In the genomic region with DNA sequence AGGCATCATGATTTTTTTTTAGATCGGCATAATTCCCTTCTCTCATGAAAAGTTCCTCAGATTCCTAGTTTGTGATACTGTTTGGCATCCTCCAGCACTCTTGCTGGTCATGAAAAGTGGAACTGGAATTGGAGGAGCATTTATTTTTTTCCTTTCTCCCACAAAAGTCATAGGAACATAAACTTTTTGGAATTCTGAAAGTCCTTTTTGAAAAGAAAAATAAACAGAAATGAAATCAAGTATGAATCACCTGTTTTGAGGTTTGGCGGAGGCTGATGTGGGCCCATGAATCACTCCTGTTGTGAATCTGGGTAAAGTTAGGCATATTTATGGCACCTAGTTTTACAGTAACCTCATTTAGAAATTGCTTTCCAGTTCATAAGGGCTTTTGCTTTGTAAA, we compare ENCODE assay signal across 13 cellular contexts. TPM values are rescaled to one million over a fixed set of nuclear protein-coding genes. Genes with fewer than 3 reads are reported as not detected.
DNase-seq lines count a peak whose midpoint lies in the region; TF ChIP-seq lines count a peak whose summit lies in the region.
"Had no signal": no experiment of that assay in that cellular context is flagged by ENCODE, and none has a peak within 500 bp of the region (broad histone marks: within the 10 kb centered on the region; RNA-seq: fewer than 3 reads in every experiment).

No MANE protein-coding gene starts in this region.

- H2AFZ ChIP-seq in smooth muscle cell (ENCODE audit: low read depth), result no peak overlapping the region
- H2AFZ ChIP-seq: hepatocyte had no signal

- no peaks in the 10 kb centered on the region for H3K27me3 Mint-ChIP-seq in activated naive CD4-positive, alpha-beta T cell treated with anti-CD3 and anti-CD28 coated beads for 36 hours (ENCODE audit: low read depth)

- TF ChIP-seq EP300 in sigmoid colon (IDR thresholded peaks at IDR 0.05), result no peak

- 37 to 69% methylated on average over 2 of the region's 2 CpGs for WGBS in sigmoid colon, 2 donors
- WGBS in smooth muscle cell (ENCODE audit: low lambda C conversion rate), result 79% methylated on average over 2 of the region's 2 CpGs

- intact Hi-C loops in sigmoid colon (cut with DNase I), result loop anchor here (5.0 kb wide), 1 partner anchor 39 kb away; no protein-coding TSS in a partner anchor
- intact Hi-C loops in activated naive CD4-positive, alpha-beta T cell treated with anti-CD3 and anti-CD28 coated beads for 36 hours (cut with micrococcal nuclease), result no loop called here

- no peak overlapping the region for H3K4me2 ChIP-seq in smooth muscle cell

- H3K9me3 ChIP-seq in SK-N-MC (ENCODE audit: low read depth, low read length), result no peaks in the 10 kb centered on the region
- no peaks in the 10 kb centered on the region for H3K9me3 ChIP-seq in sigmoid colon
- no peaks in the 10 kb centered on the region for H3K9me3 ChIP-seq in smooth muscle cell (replicated peaks; ENCODE audit: low read depth)

- H3K9ac ChIP-seq in SK-N-MC (ENCODE audit: insufficient read length) (no peak overlapping the region), smooth muscle cell (ENCODE audit: low read depth) (no peak overlapping the region)

- H3K36me3 Mint-ChIP-seq in activated naive CD4-positive, alpha-beta T cell treated with anti-CD3 and anti-CD28 coated beads for 36 hours (ENCODE audit: low read depth), result no peaks in the 10 kb centered on the region
- H3K36me3 Mint-ChIP-seq: activated naive CD4-positive, alpha-beta T cell treated with anti-CD3 and anti-CD28 coated beads, Interleukin-2, amount 50 U/mL, for 72 hours had no signal

- H3K4me1 ChIP-seq in sigmoid colon, result peaks cover 0 to 42% (median 25%) of the 10 kb centered on the region in 4 donors
- no peaks in the 10 kb centered on the region for H3K4me1 ChIP-seq in smooth muscle cell (ENCODE audit: low read depth)

- no peaks in the 10 kb centered on the region for H3K9me3 Mint-ChIP-seq in activated naive CD4-positive, alpha-beta T cell treated with anti-CD3 and anti-CD28 coated beads for 36 hours

- no peak overlapping the region for H3K27ac Mint-ChIP-seq in activated naive CD4-positive, alpha-beta T cell treated with anti-CD3 and anti-CD28 coated beads for 36 hours
- H3K27ac Mint-ChIP-seq: activated naive CD4-positive, alpha-beta T cell treated with anti-CD3 and anti-CD28 coated beads, Interleukin-2, amount 50 U/mL, for 72 hours had no signal

- no peak overlapping the region for H3K4me3 Mint-ChIP-seq in activated naive CD4-positive, alpha-beta T cell treated with anti-CD3 and anti-CD28 coated beads for 36 hours

- peak overlapping the region; percentile 86 for H3K27ac ChIP-seq in SK-N-MC
- H3K27ac ChIP-seq in sigmoid colon, result peak overlapping the region; percentile 73 to 86 (median 80)
- H3K27ac ChIP-seq in smooth muscle cell (ENCODE audit: low read depth), result no peak overlapping the region
- H3K27ac ChIP-seq: hepatocyte, HL-60 had no signal

- no peak for TF ChIP-seq POLR2A in sigmoid colon (IDR thresholded peaks at IDR 0.05)

- no peaks in the 10 kb centered on the region for H3F3A ChIP-seq in smooth muscle cell (ENCODE audit: low read depth)

- H3K79me2 ChIP-seq in smooth muscle cell (ENCODE audit: low read depth), result no peaks in the 10 kb centered on the region
- H3K79me2 ChIP-seq: hepatocyte had no signal

- DNase-seq in GM04504 (ENCODE audit: low read depth) (peak; percentile 34), SK-N-MC (ENCODE audit: low read depth, low spot score) (no peak), fibroblast of villous mesenchyme (ENCODE audit: low read depth) (peak; percentile 36), sigmoid colon (no peak), NCI-H1417 treated with DMSO at 0.1 percent for 48 hours (lab: John Stamatoyannopoulos, UW) (no peak), smooth muscle cell (lab: John Stamatoyannopoulos, UW; ENCODE audit: unreplicated experiment) (no peak)
- no peak for DNase-seq in effector CD8-positive, alpha-beta T cell (lab: John Stamatoyannopoulos, UW)
- DNase-seq in activated naive CD4-positive, alpha-beta T cell treated with anti-CD3 and anti-CD28 coated beads for 36 hours, result no peak
- DNase-seq: NCI-H510A, substantia nigra had no signal

- H3K27me3 ChIP-seq in sigmoid colon (no peaks in the 10 kb centered on the region), smooth muscle cell (ENCODE audit: low read depth) (no peaks in the 10 kb centered on the region)
- H3K27me3 ChIP-seq: hepatocyte had no signal

- peak overlapping the region; percentile 66 for H3K4me3 ChIP-seq in SK-N-MC
- no peak overlapping the region for H3K4me3 ChIP-seq in fibroblast of villous mesenchyme (ENCODE audit: low read depth, low read length)
- H3K4me3 ChIP-seq in sigmoid colon, result no peak overlapping the region
- no peak overlapping the region for H3K4me3 ChIP-seq in smooth muscle cell
- H3K4me3 ChIP-seq: hepatocyte had no signal

- TF ChIP-seq CTCF in fibroblast of villous mesenchyme (IDR thresholded peaks at IDR 0.05; ENCODE audit: insufficient read depth, low read depth, low read length) (no peak), sigmoid colon (IDR thresholded peaks at IDR 0.05) (no peak), smooth muscle cell (IDR thresholded peaks at IDR 0.05; ENCODE audit: borderline replicate concordance, insufficient read depth, poor library complexity, severe bottlenecking) (no peak)

- H3K4me1 Mint-ChIP-seq in activated naive CD4-positive, alpha-beta T cell treated with anti-CD3 and anti-CD28 coated beads for 36 hours (ENCODE audit: low read depth), result no peaks in the 10 kb centered on the region

- CTCF ChIA-PET in activated naive CD4-positive, alpha-beta T cell treated with anti-CD3 and anti-CD28 coated beads for 36 hours (lab: Charles Lee), result no interaction called here

- H3K36me3 ChIP-seq in SK-N-MC (ENCODE audit: insufficient read depth, low read length), result peaks cover 26% of the 10 kb centered on the region
- peaks cover 0 to 7% (median 0%) of the 10 kb centered on the region in 4 donors for H3K36me3 ChIP-seq in sigmoid colon
- H3K36me3 ChIP-seq in smooth muscle cell (ENCODE audit: low read depth), result no peaks in the 10 kb centered on the region

- H4K20me1 ChIP-seq in smooth muscle cell (ENCODE audit: low read depth), result no peaks in the 10 kb centered on the region

RNA-seq across cellular contexts. Expression of a gene that starts 17.7 kb away (rescaled TPM):
- total RNA-seq in fibroblast of villous mesenchyme, result under 0.01 and 1.3 TPM in 2 replicates
- 10 to 100 TPM; 36.0 to 85.3 (median 66.8) TPM for total RNA-seq in sigmoid colon
- 1 to 10 TPM; 1.2 to 4.7 (median 2.4) TPM for polyA plus RNA-seq in sigmoid colon
- 0.04 TPM in 1 of 2 replicates, not detected in the other for total RNA-seq in smooth muscle cell
- 1.1 and 1.3 TPM in 2 replicates for polyA plus RNA-seq in smooth muscle cell
- total RNA-seq in activated naive CD4-positive, alpha-beta T cell treated with anti-CD3 and anti-CD28 coated beads for 36 hours, result not detected
- total RNA-seq: activated naive CD4-positive, alpha-beta T cell treated with anti-CD3 and anti-CD28 coated beads, Interleukin-2, amount 50 U/mL, for 72 hours had no signal

Comparison
In these comparisons a context has a peak if more than half of its experiments do, and no peak if none do; other contexts are left out.
1. DNase-seq: peak in GM04504 (single experiment) and fibroblast of villous mesenchyme (single experiment); none in SK-N-MC (single experiment), sigmoid colon (single experiment), NCI-H1417 treated with DMSO at 0.1 percent for 48 hours (single experiment), effector CD8-positive, alpha-beta T cell (single experiment), smooth muscle cell (single experiment) and activated naive CD4-positive, alpha-beta T cell treated with anti-CD3 and anti-CD28 coated beads for 36 hours (single experiment).
2. RNA of a gene that starts 17.7 kb away (total RNA-seq): 36.0 to 85.3 TPM in sigmoid colon; under 0.01 to 1.3 TPM in fibroblast of villous mesenchyme, 0.04 TPM in smooth muscle cell and not detected in activated naive CD4-positive, alpha-beta T cell treated with anti-CD3 and anti-CD28 coated beads for 36 hours; every median in the first group is over 10 times any median in the second.